ENCODE assay signal across 15 cellular contexts in genomic region chr11:43904737-43905515, GRCh38. TPM values are rescaled to one million over a fixed set of nuclear protein-coding genes. Genes with fewer than 3 reads are reported as not detected.
DNase-seq lines count a peak whose midpoint lies in the region; ATAC-seq, FAIRE-seq and TF ChIP-seq lines count a peak whose summit lies in the region.
"Had no signal": no experiment of that assay in that cellular context is flagged by ENCODE, and none has a peak within 500 bp of the region (broad histone marks: within the 10 kb centered on the region; RNA-seq: fewer than 3 reads in every experiment).

No MANE protein-coding gene starts in this region.

- H3K27ac ChIP-seq in endodermal cell (ENCODE audit: low read depth, low read length) (no peak overlapping the region), kidney (ENCODE audit: low read depth in 2 of 2, low read length in 2 of 2) (peak overlapping the region; percentile 71 to 79), spleen (peak overlapping the region in 7 of 8 donors; percentile 21 to 72 (median 56))
- H3K27ac ChIP-seq: colonic mucosa had no signal

- no peaks in the 10 kb centered on the region for H3K4me1 ChIP-seq in endodermal cell (ENCODE audit: control insufficient read depth, insufficient read depth, low read length)
- peaks cover 4 to 6% of the 10 kb centered on the region in 2 donors for H3K4me1 ChIP-seq in kidney (ENCODE audit: control insufficient read depth in 1 of 2, insufficient read depth in 1 of 2, low read depth in 1 of 2, low read length in 2 of 2)
- H3K4me1 ChIP-seq in spleen, result peaks cover 0 to 22% (median 10%) of the 10 kb centered on the region in 6 donors
- H3K4me1 ChIP-seq: colonic mucosa had no signal

- intact Hi-C loops in kidney (cut with DNase I) (no loop called here), spleen (cut with DNase I; ENCODE audit: low total_unique reads) (no loop called here)

- H3K4me3 Mint-ChIP-seq in endodermal cell, result no peak overlapping the region
- H3K4me3 Mint-ChIP-seq: CD4-positive, alpha-beta memory T cell; T-helper 17 cell had no signal

- no peak overlapping the region for H3K4me3 ChIP-seq in endodermal cell (ENCODE audit: low read length)
- no peak overlapping the region for H3K4me3 ChIP-seq in kidney (ENCODE audit: low read length in 2 of 2)
- H3K4me3 ChIP-seq in spleen, result no peak overlapping the region
- H3K4me3 ChIP-seq: colonic mucosa, skin epidermis had no signal

- H3K27me3 Mint-ChIP-seq in endodermal cell (ENCODE audit: insufficient read depth), result no peaks in the 10 kb centered on the region
- H3K27me3 Mint-ChIP-seq: CD4-positive, alpha-beta memory T cell; T-helper 17 cell had no signal

- peaks cover 10% of the 10 kb centered on the region for H3K36me3 ChIP-seq in endodermal cell (ENCODE audit: control insufficient read depth, insufficient read depth, low read length)
- peaks cover 15 to 24% of the 10 kb centered on the region in 2 donors for H3K36me3 ChIP-seq in kidney (ENCODE audit: control insufficient read depth in 1 of 2, insufficient read depth in 2 of 2, low read length in 2 of 2)
- peaks cover 0 to 98% (median 38%) of the 10 kb centered on the region in 6 donors for H3K36me3 ChIP-seq in spleen
- H3K36me3 ChIP-seq: colonic mucosa had no signal

- no peaks in the 10 kb centered on the region for H3K27me3 ChIP-seq in endodermal cell (ENCODE audit: control insufficient read depth, insufficient read depth, low read length, poor library complexity, severe bottlenecking)
- H3K27me3 ChIP-seq in spleen (replicated peaks in 1 of 7), result no peaks in the 10 kb centered on the region
- H3K27me3 ChIP-seq: colonic mucosa had no signal

- DNase-seq in HPDE6-E6E7 (ENCODE audit: extremely low spot score) (peak; percentile 28), endodermal cell (no peak), kidney (no peak), spleen (no peak), SHP77 treated with DMSO at 0.1 percent for 48 hours (lab: John Stamatoyannopoulos, UW) (no peak), NCI-H748 treated with DMSO at 0.1 percent for 48 hours (lab: John Stamatoyannopoulos, UW) (no peak), NCI-H446 (lab: John Stamatoyannopoulos, UW) (no peak)
- DNase-seq: activated T-cell treated with anti-CD3 and anti-CD28 coated beads for 4 hours; CD4-positive, alpha-beta memory T cell; colonic mucosa; stimulated activated naive CD4-positive, alpha-beta T cell; T-helper 17 cell had no signal

- 92 to 95% methylated on average over 10 of the region's 10 CpGs for WGBS in endodermal cell (ENCODE audit: insufficient coverage in 1 of 2, insufficient read length in 1 of 2), 2 experiments
- 69 to 84% (median 80%) methylated on average over 10 of the region's 10 CpGs for WGBS in spleen, 5 donors

- no peak for TF ChIP-seq POLR2A in spleen (IDR thresholded peaks at IDR 0.05)

- peaks cover 11% of the 10 kb centered on the region for H3K36me3 Mint-ChIP-seq in endodermal cell (ENCODE audit: low read depth)

- no peak for FAIRE-seq in kidney (lab: Jason Lieb, UNC)
- FAIRE-seq: keratinocyte had no signal

- H3K9ac ChIP-seq in endodermal cell (ENCODE audit: extremely low read depth, low read length, poor library complexity, severe bottlenecking) (no peak overlapping the region), kidney (ENCODE audit: low read length in 2 of 2) (no peak overlapping the region)

- no peak for TF ChIP-seq CTCF in endodermal cell (conservative IDR thresholded peaks at IDR 0.05)
- no peak for TF ChIP-seq CTCF in kidney (IDR thresholded peaks at IDR 0.05; ENCODE audit: borderline replicate concordance, extremely low read depth, insufficient read depth)
- no peak for TF ChIP-seq CTCF in spleen (IDR thresholded peaks at IDR 0.05 in 8 of 11, conservative IDR thresholded peaks at IDR 0.05 in 3 of 11)

- peak overlapping the region; percentile 37 for H3K27ac Mint-ChIP-seq in endodermal cell

- H3K9me3 ChIP-seq in endodermal cell (ENCODE audit: control insufficient read depth, low read length) (no peaks in the 10 kb centered on the region), kidney (ENCODE audit: control insufficient read depth in 1 of 2, low read length in 2 of 2) (no peaks in the 10 kb centered on the region), spleen (no peaks in the 10 kb centered on the region)
- H3K9me3 ChIP-seq: colonic mucosa had no signal

- ATAC-seq in GM19035 (IDR thresholded peaks at IDR 0.05; ENCODE audit: unreplicated experiment), result no peak
- ATAC-seq: T-helper 17 cell had no signal

- peaks cover 14% of the 10 kb centered on the region for H3K4me1 Mint-ChIP-seq in endodermal cell

- H3K9me3 Mint-ChIP-seq in endodermal cell, result no peaks in the 10 kb centered on the region
- H3K9me3 Mint-ChIP-seq: CD4-positive, alpha-beta memory T cell had no signal

RNA-seq across cellular contexts. Expression of gene ALKBH3, which starts 24.3 kb away (rescaled TPM):
- 10 to 100 TPM in 1 of 2 donors, 1 to 10 TPM in 1; 9.3 to 13.9 TPM for total RNA-seq in endodermal cell
- 26.4 TPM for polyA plus RNA-seq in endodermal cell (2013, experiment 1 of 2)
- polyA plus RNA-seq in endodermal cell (2013, experiment 2 of 2), result 26.4 TPM
- 49.0 TPM for total RNA-seq in kidney
- 23.8 TPM for polyA plus RNA-seq in kidney (ENCODE audit: insufficient read depth, low read depth, low replicate concordance)
- total RNA-seq in spleen, result 10 to 100 TPM; 21.6 to 42.2 (median 31.7) TPM
- polyA plus RNA-seq in spleen, result 10 to 100 TPM; 28.2 to 36.6 (median 33.5) TPM

RNA-seq across cellular contexts. Expression of gene C11orf96, which starts 37.5 kb away (rescaled TPM):
- total RNA-seq in endodermal cell, result under 1 TPM in 1 of 2 donors, not detected in 1; 0.62 TPM
- polyA plus RNA-seq in endodermal cell (2013, experiment 1 of 2), result 5.8 TPM
- 4.9 TPM for polyA plus RNA-seq in endodermal cell (2013, experiment 2 of 2)
- 153 TPM for total RNA-seq in kidney
- polyA plus RNA-seq in kidney (ENCODE audit: insufficient read depth, low read depth, low replicate concordance), result 109 TPM
- total RNA-seq in spleen, result 100 to 1,000 TPM in 1 of 7 donors, 10 to 100 TPM in 6; 20.8 to 103 (median 68.4) TPM
- 10 to 100 TPM; 13.2 to 26.7 (median 26.3) TPM for polyA plus RNA-seq in spleen
- polyA plus RNA-seq: CD4-positive, alpha-beta memory T cell had no signal

Comparison
In these comparisons a context has a peak if more than half of its experiments do, and no peak if none do; other contexts are left out.
1. RNA of gene C11orf96, which starts 37.5 kb away (total RNA-seq): 153 TPM in kidney (single experiment) and 20.8 to 103 TPM in spleen; 0.62 TPM in endodermal cell; every median in the first group is over 10 times any median in the second.